8 cellular contexts compared by ENCODE assay signal in the genomic region with DNA sequence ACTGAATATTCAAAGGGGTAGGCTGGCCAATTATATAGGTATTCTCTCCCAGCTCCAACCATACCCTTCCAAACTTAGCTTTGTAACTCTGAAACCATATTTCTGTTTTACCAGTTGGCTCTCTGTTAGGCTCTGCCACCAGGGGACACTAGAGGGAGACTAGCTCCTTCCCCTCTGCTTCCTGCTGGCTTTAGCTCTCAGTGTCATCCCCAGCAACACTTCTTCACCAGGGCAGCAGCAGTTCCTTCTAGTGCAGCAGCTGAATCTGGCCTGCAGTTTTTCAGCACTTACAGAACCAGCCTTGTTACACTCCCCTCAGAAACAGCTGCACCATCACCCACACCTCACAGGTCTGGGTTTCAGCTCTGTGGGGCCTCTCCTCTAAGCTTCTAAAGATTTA. TPM values are rescaled to one million over a fixed set of nuclear protein-coding genes. Genes with fewer than 3 reads are reported as not detected.
DNase-seq lines count a peak whose midpoint lies in the region; ATAC-seq, FAIRE-seq and TF ChIP-seq lines count a peak whose summit lies in the region.

No MANE protein-coding gene starts in this region.

- no peak overlapping the region for H3K4me2 ChIP-seq in HCT116 (ENCODE audit: low read length)
- H3K4me2 ChIP-seq in keratinocyte (ENCODE audit: control insufficient read depth, extremely low read depth, insufficient read depth, low read depth, low read length) = no peak overlapping the region

- no TSS peak for BruUV-seq in HCT116 (replicated peaks; lab: Mats Ljungman, UMichigan)

- TF ChIP-seq RAD21 in HCT116 (IDR thresholded peaks at IDR 0.05; ENCODE audit: low read depth) = no peak

- POLR2A ChIA-PET in HCT116 (lab: Charles Lee) = no interaction called here

- no peaks in the 10 kb centered on the region for H3K9me1 ChIP-seq in keratinocyte (ENCODE audit: control insufficient read depth, extremely low read depth, insufficient read depth, low read length)

- H3K4me3 ChIP-seq in HCT116 (replicated peaks in 1 of 2; ENCODE audit: low read depth in 1 of 2, low read length in 2 of 2) = no peak overlapping the region
- no peak overlapping the region for H3K4me3 ChIP-seq in keratinocyte (ENCODE audit: control insufficient read depth in 2 of 3, extremely low read depth in 1 of 3, insufficient read depth in 2 of 3, low read depth in 1 of 3, low read length in 3 of 3)
- no peak overlapping the region for H3K4me3 ChIP-seq in stomach

- H2AFZ ChIP-seq in HCT116 (ENCODE audit: low read depth, low read length, poor library complexity, severe bottlenecking) = no peak overlapping the region
- H2AFZ ChIP-seq in keratinocyte (ENCODE audit: control insufficient read depth, low read length) = no peak overlapping the region

- FAIRE-seq in keratinocyte (lab: Jason Lieb, UNC) = no peak

- no peak for DNase-seq in HCT116 (ENCODE audit: low read depth, low spot score)
- DNase-seq in activated CD4-positive, alpha-beta T cell treated with anti-CD3 and anti-CD28 coated beads, Interleukin-2, amount 50 U/mL, for 1 hour = peak; percentile 43
- no peak for DNase-seq in keratinocyte (ENCODE audit: low read depth, low spot score)
- no peak for DNase-seq in DMS153 treated with DMSO at 0.1 percent for 48 hours (lab: John Stamatoyannopoulos, UW; ENCODE audit: unreplicated experiment)
- no peak for DNase-seq in stomach

- no peak overlapping the region for H3K9ac ChIP-seq in HCT116 (ENCODE audit: low read length)
- H3K9ac ChIP-seq in keratinocyte (ENCODE audit: control insufficient read depth, extremely low read depth, insufficient read depth, low read length) = no peak overlapping the region

- RAD21 ChIA-PET in HCT116 (lab: Charles Lee; ENCODE audit: low non-redundant PET in 1 of 2, low total read pairs in 2 of 2, uncharacterized antibody in 2 of 2, unreplicated experiment in 2 of 2) = no interaction called here

- H3K4me1 ChIP-seq in HCT116 (ENCODE audit: control insufficient read depth in 1 of 2, insufficient read depth in 2 of 2, low read length in 2 of 2) (peaks cover 11 to 53% of the 10 kb centered on the region in 2 experiments), keratinocyte (ENCODE audit: control insufficient read depth, extremely low read depth, insufficient read depth, low read length) (peaks cover 50% of the 10 kb centered on the region), stomach (peaks cover 0 to 6% (median 3%) of the 10 kb centered on the region in 4 donors)

- H4K20me1 ChIP-seq in HCT116 (ENCODE audit: insufficient read depth) (no peaks in the 10 kb centered on the region), keratinocyte (ENCODE audit: control insufficient read depth, extremely low read depth, insufficient read depth, low read length) (no peaks in the 10 kb centered on the region)

- H3K27me3 ChIP-seq in HCT116 (ENCODE audit: insufficient read depth, low read length) (no peaks in the 10 kb centered on the region), keratinocyte (ENCODE audit: control insufficient read depth, extremely low read depth, insufficient read depth, low read length) (no peaks in the 10 kb centered on the region), stomach (no peaks in the 10 kb centered on the region)

- TF ChIP-seq POLR2A in HCT116 (IDR thresholded peaks at IDR 0.05; ENCODE audit: borderline replicate concordance, extremely low read depth, insufficient read depth, insufficient read length) (no peak), stomach (IDR thresholded peaks at IDR 0.05) (no peak)

- CTCF ChIA-PET in HCT116 (lab: Charles Lee) = no interaction called here

- dilution Hi-C loops in keratinocyte (cut with MboI; ENCODE audit: extremely low pct_ligation_motif_present, low sequenced_read_pairs) = no loop called here

- no peaks in the 10 kb centered on the region for H3K36me3 ChIP-seq in HCT116 (ENCODE audit: control insufficient read depth in 1 of 2, insufficient read depth in 2 of 2, low read length in 2 of 2)
- peaks cover 0 to 6% of the 10 kb centered on the region in 2 experiments for H3K36me3 ChIP-seq in keratinocyte (ENCODE audit: control insufficient read depth in 2 of 2, extremely low read depth in 1 of 2, insufficient read depth in 2 of 2, low read length in 2 of 2)
- no peaks in the 10 kb centered on the region for H3K36me3 ChIP-seq in stomach

- no peaks in the 10 kb centered on the region for H3K9me2 ChIP-seq in HCT116 (ENCODE audit: insufficient read depth)

- TF ChIP-seq CTCF in C4-2B (conservative IDR thresholded peaks at IDR 0.05) (peak; percentile 42), HCT116 (IDR thresholded peaks at IDR 0.05 in 2 of 3, conservative IDR thresholded peaks at IDR 0.05 in 1 of 3; ENCODE audit: borderline replicate concordance in 1 of 3, insufficient read depth in 1 of 3, low read depth in 2 of 3, low read length in 2 of 3) (peak in 2 of 3 experiments; percentile 36 to 39; a peak in 4 of 6 replicates), keratinocyte (optimal IDR thresholded peaks at IDR 0.05 in 1 of 3, IDR thresholded peaks at IDR 0.05 in 1 of 3, conservative IDR thresholded peaks at IDR 0.05 in 1 of 3; ENCODE audit: extremely low read depth in 1 of 3, insufficient read depth in 2 of 3, low read length in 3 of 3) (peak; percentile 38 to 48 (median 45)), stomach (IDR thresholded peaks at IDR 0.05) (no peak)

- ATAC-seq in HCT116 (peak; percentile 37), HG03354 (IDR thresholded peaks at IDR 0.05; ENCODE audit: poor library complexity, severe bottlenecking, unreplicated experiment) (no peak), GM21576 (IDR thresholded peaks at IDR 0.05; ENCODE audit: unreplicated experiment) (no peak)

- intact Hi-C loops in HCT116 (cut with micrococcal nuclease) (no loop called here), stomach (cut with DNase I; ENCODE audit: low total_unique reads) (no loop called here)

- TF ChIP-seq EP300 in stomach (IDR thresholded peaks at IDR 0.05) = no peak

- 0 out of 4 replicates have a peak, but pooled peaks cover 0 to 3% of the 10 kb centered on the region in 2 experiments for H3K9me3 ChIP-seq in HCT116 (ENCODE audit: control insufficient read depth in 1 of 2, insufficient read depth in 1 of 2, low read depth in 1 of 2, low read length in 2 of 2)
- H3K9me3 ChIP-seq in keratinocyte (ENCODE audit: control insufficient read depth, low read depth, low read length) = peaks cover 3% of the 10 kb centered on the region
- no peaks in the 10 kb centered on the region for H3K9me3 ChIP-seq in stomach

- peaks cover 3% of the 10 kb centered on the region; the same call in 1 of the 2 replicates for H3K79me2 ChIP-seq in HCT116 (ENCODE audit: insufficient read depth, low read length)
- H3K79me2 ChIP-seq in keratinocyte (ENCODE audit: control insufficient read depth, insufficient read depth, low read length) = peaks cover 51% of the 10 kb centered on the region

- H3K27ac ChIP-seq in C4-2B (no peak overlapping the region), HCT116 (ENCODE audit: low read depth, low read length) (no peak overlapping the region), keratinocyte (ENCODE audit: control insufficient read depth, insufficient read depth, low read length) (no peak overlapping the region), stomach (no peak overlapping the region)

TF ChIP-seq in HCT116, 20 proteins besides CTCF, POLR2A, EP300 and RAD21:
- TF ChIP-seq CBX3 (IDR thresholded peaks at IDR 0.05; ENCODE audit: low read depth) (peak; percentile 66; the same call in 1 of the 2 replicates), ELF1 (IDR thresholded peaks at IDR 0.05; ENCODE audit: borderline replicate concordance, low read depth) (no peak)

RNA-seq across cellular contexts. Expression of gene DOCK9, which starts 51.0 kb away (rescaled TPM):
- total RNA-seq in HCT116 (2021; ENCODE audit: unreplicated experiment) (58.8 TPM), stomach (10 to 100 TPM; 42.3 to 97.9 (median 82.1) TPM)
- polyA plus RNA-seq in HCT116 (2012) = 41.9 and 42.8 TPM in 2 replicates
- polyA plus RNA-seq in keratinocyte (66.2 to 128 TPM (median 110 TPM) in 3 replicates), stomach (10 to 100 TPM in 2 of 3 donors, 1 to 10 TPM in 1; 8.7 to 22.3 (median 12.2) TPM)
- polyA plus RNA-seq in keratinocyte (2011; ENCODE audit: low read depth) = 42.7 TPM
- polyA plus RNA-seq in keratinocyte (2011; cell fraction: cytosol; rRNA removed) = 66.1 and 85.6 TPM in 2 replicates
- polyA plus RNA-seq in keratinocyte (2011; cell fraction: nucleus; rRNA removed) = 150 and 155 TPM in 2 replicates
- polyA plus RNA-seq in keratinocyte (2012; ENCODE audit: low replicate concordance) = 52.6 and 125 TPM in 2 replicates
- polyA minus RNA-seq in keratinocyte = 106 to 225 TPM (median 165 TPM) in 3 replicates
- polyA minus RNA-seq in keratinocyte (2011; cell fraction: cytosol; rRNA and poly(A)+ RNA removed) = 85.4 TPM
- 209 and 348 TPM in 2 replicates for polyA minus RNA-seq in keratinocyte (2011; cell fraction: nucleus; rRNA and poly(A)+ RNA removed)

Comparison
In these comparisons a context has a peak if more than half of its experiments do, and no peak if none do; other contexts are left out.
1. CTCF ChIP-seq: peak in C4-2B (single experiment), HCT116 (2 of 3) and keratinocyte (3 of 3); none in stomach (0 of 7).